In the genomic region with DNA sequence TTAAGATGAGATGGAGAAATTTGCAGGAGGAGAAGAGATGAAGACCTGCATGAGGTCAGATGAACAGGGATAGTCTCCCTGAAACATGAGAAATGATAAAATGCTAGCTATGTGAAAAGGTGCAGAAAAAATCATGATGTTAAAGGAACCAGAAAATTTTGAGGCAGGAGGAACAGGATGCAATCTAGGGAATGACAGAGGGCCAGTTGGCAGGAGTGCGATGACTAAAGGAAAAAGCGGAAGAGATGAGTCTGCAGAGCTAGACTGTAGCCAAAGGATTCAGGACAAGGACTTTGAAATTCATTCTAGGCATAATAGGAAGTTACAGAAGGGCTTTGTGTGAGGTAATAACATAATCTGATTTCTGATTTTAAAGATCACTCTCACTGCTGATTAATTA, we compare ENCODE assay signal across 28 cellular contexts.
A peak's percentile ranks its signal among the peaks of the same experiment; 100 is the strongest.
DNase-seq lines count a peak whose midpoint lies in the region; ATAC-seq and TF ChIP-seq lines count a peak whose summit lies in the region.
"Had no signal": no experiment of that assay in that cellular context is flagged by ENCODE, and none has a peak within 500 bp of the region (broad histone marks: within the 10 kb centered on the region; RNA-seq: fewer than 3 reads in every experiment).

No MANE protein-coding gene starts in this region.

- no peak overlapping the region for H3K27ac ChIP-seq in PC-9
- H3K27ac ChIP-seq in endodermal cell (ENCODE audit: low read depth, low read length), result no peak overlapping the region
- H3K27ac ChIP-seq: ascending aorta, C4-2B, esophagus muscularis mucosa, heart right ventricle, left lung, pancreas had no signal

- 79 to 95% methylated on average over 2 of the region's 2 CpGs for WGBS in endodermal cell (ENCODE audit: insufficient coverage in 1 of 2, insufficient read length in 1 of 2), 2 experiments

- no peaks in the 10 kb centered on the region for H3K36me3 ChIP-seq in PC-9 (ENCODE audit: low read depth)
- no peaks in the 10 kb centered on the region for H3K36me3 ChIP-seq in endodermal cell (ENCODE audit: control insufficient read depth, insufficient read depth, low read length)
- H3K36me3 ChIP-seq: ascending aorta, esophagus muscularis mucosa, heart right ventricle, left lung, pancreas had no signal

- ATAC-seq in HG03159 (IDR thresholded peaks at IDR 0.05; ENCODE audit: unreplicated experiment), result no peak
- ATAC-seq: activated CD4-positive, alpha-beta T cell treated with anti-CD3 and anti-CD28 coated beads for 36 hours; activated T-cell treated with anti-CD3 and anti-CD28 coated beads, Interleukin-2, amount 50 U/mL, for 72 hours; heart right ventricle; left lung; natural killer cell treated with Interleukin-12 subunit alpha and Interleukin-12 subunit beta and Interleukin-15 and Interleukin-18, amount 100 ng/mL, for 72 hours; pancreas; right cardiac atrium had no signal

- H2AFZ ChIP-seq in PC-9, result peak overlapping the region; percentile 33; the same call in 1 of the 2 replicates

- CTCF ChIA-PET in PC-9 (lab: Charles Lee), result no interaction called here

- no TSS peak for BruUV-seq in PC-9 (replicated peaks; lab: Mats Ljungman, UMichigan)

- H3K4me3 ChIP-seq in PC-9 (no peak overlapping the region), fibroblast of the aortic adventitia (ENCODE audit: low read depth, low read length) (no peak overlapping the region), endodermal cell (ENCODE audit: low read length) (no peak overlapping the region)
- H3K4me3 ChIP-seq: ascending aorta, esophagus muscularis mucosa, heart right ventricle, left lung, pancreas had no signal

- H3K4me1 Mint-ChIP-seq in mesothelial cell of epicardium, result peaks cover 17% of the 10 kb centered on the region
- H3K4me1 Mint-ChIP-seq in endodermal cell, result peaks cover 17% of the 10 kb centered on the region
- H3K4me1 Mint-ChIP-seq: activated CD4-positive, alpha-beta T cell treated with anti-CD3 and anti-CD28 coated beads for 36 hours had no signal

- no peaks in the 10 kb centered on the region for H3F3A ChIP-seq in PC-9 (ENCODE audit: insufficient read depth, low read depth)

- no peaks in the 10 kb centered on the region for H3K79me2 ChIP-seq in PC-9 (ENCODE audit: low read depth)

- no peak overlapping the region for H3K27ac Mint-ChIP-seq in mesothelial cell of epicardium
- H3K27ac Mint-ChIP-seq in endodermal cell, result no peak overlapping the region
- H3K27ac Mint-ChIP-seq: activated CD4-positive, alpha-beta T cell treated with anti-CD3 and anti-CD28 coated beads for 36 hours; activated naive CD8-positive, alpha-beta T cell; activated T-cell treated with anti-CD3 and anti-CD28 coated beads, Interleukin-2, amount 50 U/mL, for 72 hours; natural killer cell treated with Interleukin-12 subunit alpha and Interleukin-12 subunit beta and Interleukin-15 and Interleukin-18, amount 100 ng/mL, for 72 hours; type B pancreatic cell had no signal

- TF ChIP-seq CTCF in PC-9 (conservative IDR thresholded peaks at IDR 0.05) (no peak), fibroblast of the aortic adventitia (IDR thresholded peaks at IDR 0.05; ENCODE audit: insufficient read depth, low read length) (no peak), mesothelial cell of epicardium (IDR thresholded peaks at IDR 0.05; ENCODE audit: unreplicated experiment) (no peak), endodermal cell (conservative IDR thresholded peaks at IDR 0.05) (no peak)

- no peaks in the 10 kb centered on the region for H4K20me1 ChIP-seq in PC-9 (ENCODE audit: insufficient read depth)

- H3K9me3 ChIP-seq in PC-9 (ENCODE audit: insufficient read depth, low read depth), result no peaks in the 10 kb centered on the region
- no peaks in the 10 kb centered on the region for H3K9me3 ChIP-seq in endodermal cell (ENCODE audit: control insufficient read depth, low read length)
- H3K9me3 ChIP-seq: ascending aorta, esophagus muscularis mucosa, heart right ventricle, left lung, pancreas had no signal

- H3K4me3 Mint-ChIP-seq in mesothelial cell of epicardium, result no peak overlapping the region
- H3K4me3 Mint-ChIP-seq in endodermal cell, result no peak overlapping the region
- H3K4me3 Mint-ChIP-seq: activated CD4-positive, alpha-beta T cell treated with anti-CD3 and anti-CD28 coated beads for 36 hours; activated naive CD8-positive, alpha-beta T cell; activated T-cell treated with anti-CD3 and anti-CD28 coated beads, Interleukin-2, amount 50 U/mL, for 72 hours; natural killer cell treated with Interleukin-12 subunit alpha and Interleukin-12 subunit beta and Interleukin-15 and Interleukin-18, amount 100 ng/mL, for 72 hours; type B pancreatic cell had no signal

- H3K27me3 Mint-ChIP-seq in mesothelial cell of epicardium (ENCODE audit: low read depth) (no peaks in the 10 kb centered on the region), endodermal cell (ENCODE audit: insufficient read depth) (no peaks in the 10 kb centered on the region)
- H3K27me3 Mint-ChIP-seq: activated naive CD8-positive, alpha-beta T cell; natural killer cell treated with Interleukin-12 subunit alpha and Interleukin-12 subunit beta and Interleukin-15 and Interleukin-18, amount 100 ng/mL, for 72 hours; type B pancreatic cell had no signal

- H3K4me2 ChIP-seq in PC-9, result no peak overlapping the region

- H3K9me2 ChIP-seq in PC-9 (ENCODE audit: insufficient read depth), result no peaks in the 10 kb centered on the region

- H3K9me3 Mint-ChIP-seq in mesothelial cell of epicardium (no peaks in the 10 kb centered on the region), endodermal cell (no peaks in the 10 kb centered on the region)
- H3K9me3 Mint-ChIP-seq: type B pancreatic cell had no signal

- H3K36me3 Mint-ChIP-seq in mesothelial cell of epicardium (no peaks in the 10 kb centered on the region), endodermal cell (ENCODE audit: low read depth) (no peaks in the 10 kb centered on the region)
- H3K36me3 Mint-ChIP-seq: activated naive CD8-positive, alpha-beta T cell; type B pancreatic cell had no signal

- in situ Hi-C loops in ACHN (cut with HindIII; ENCODE audit: low pct_ligation_motif_present, low pct_unique_long_range_greater_than_20kb, low sequenced_read_pairs), result no loop called here

- H3K27me3 ChIP-seq in PC-9 (ENCODE audit: insufficient read depth, low read depth) (no peaks in the 10 kb centered on the region), endodermal cell (ENCODE audit: control insufficient read depth, insufficient read depth, low read length, poor library complexity, severe bottlenecking) (no peaks in the 10 kb centered on the region)
- H3K27me3 ChIP-seq: ascending aorta, esophagus muscularis mucosa, heart right ventricle, left lung, pancreas had no signal

- H3K9ac ChIP-seq in endodermal cell (ENCODE audit: extremely low read depth, low read length, poor library complexity, severe bottlenecking), result no peak overlapping the region

- H3K4me1 ChIP-seq in PC-9 (replicated peaks; ENCODE audit: insufficient read depth) (no peaks in the 10 kb centered on the region), endodermal cell (ENCODE audit: control insufficient read depth, insufficient read depth, low read length) (no peaks in the 10 kb centered on the region)
- H3K4me1 ChIP-seq: ascending aorta, esophagus muscularis mucosa, heart right ventricle, left lung, pancreas had no signal

- POLR2A ChIA-PET in PC-9 (lab: Charles Lee; ENCODE audit: unreplicated experiment), result no interaction called here

- intact Hi-C loops in PC-9 (cut with micrococcal nuclease; ENCODE audit: unreplicated experiment), result no loop called here

- DNase-seq in ACHN, result peak; percentile 28
- DNase-seq in HCEC 1CT, result peak; percentile 45
- DNase-seq in PC-9, result no peak
- peak; percentile 26 for DNase-seq in fibroblast of the aortic adventitia (ENCODE audit: low read depth)
- no peak for DNase-seq in mesothelial cell of epicardium (ENCODE audit: low spot score in 2 of 2, unreplicated experiment in 2 of 2)
- no peak for DNase-seq in GM19240 (ENCODE audit: insufficient read length, low spot score)
- DNase-seq in endodermal cell, result no peak
- DNase-seq: activated CD4-positive, alpha-beta T cell treated with anti-CD3 and anti-CD28 coated beads for 36 hours; activated T-cell treated with anti-CD3 and anti-CD28 coated beads, Interleukin-2, amount 50 U/mL, for 72 hours; cerebellar nuclear complex; effector memory CD4-positive, alpha-beta T cell; H7; heart right ventricle; KG1; left lung; midbrain; NCI-H1694 treated with DMSO at 0.1 percent for 48 hours; NCI-H2171 treated with DMSO at 0.1 percent for 48 hours; pancreas; right cardiac atrium; T-helper 1 cell had no signal

Comparison
In these comparisons a context has a peak if more than half of its experiments do, and no peak if none do; other contexts are left out.
1. DNase-seq: peak in ACHN (single experiment), HCEC 1CT (single experiment) and fibroblast of the aortic adventitia (single experiment); none in PC-9 (0 of 2), mesothelial cell of epicardium (0 of 2), GM19240 (single experiment) and endodermal cell (single experiment).